22 cellular contexts compared by ENCODE assay signal in the genomic region with DNA sequence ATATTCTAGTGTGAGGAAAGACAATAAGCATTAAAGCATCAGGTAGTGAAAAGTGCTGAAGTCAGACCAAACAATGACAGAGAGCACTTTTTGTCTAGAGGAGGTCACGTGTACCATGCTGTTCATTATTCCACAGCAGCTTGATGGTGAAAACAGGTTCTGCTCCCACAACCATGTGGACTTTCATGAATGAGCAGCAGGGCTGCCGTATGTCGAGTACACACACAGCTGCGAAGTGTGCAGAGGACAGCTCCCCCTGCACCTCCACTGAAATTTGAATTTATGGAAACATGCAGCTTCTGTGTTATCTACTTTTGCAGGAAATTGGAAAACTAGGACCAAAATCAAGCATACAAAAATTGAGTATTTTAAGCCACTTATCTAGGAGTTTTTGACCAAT.
DNase-seq lines count a peak whose midpoint lies in the region; ATAC-seq and TF ChIP-seq lines count a peak whose summit lies in the region.
"Had no signal": no experiment of that assay in that cellular context is flagged by ENCODE, and none has a peak within 500 bp of the region (broad histone marks: within the 10 kb centered on the region; RNA-seq: fewer than 3 reads in every experiment).

No MANE protein-coding gene starts in this region.

- TF ChIP-seq CTCF in MM.1S (IDR thresholded peaks at IDR 0.05; ENCODE audit: low read length): no peak

- in situ Hi-C loops in ACHN (cut with HindIII; ENCODE audit: low pct_ligation_motif_present, low pct_unique_long_range_greater_than_20kb, low sequenced_read_pairs): no loop called here

- ATAC-seq in HG02623 (IDR thresholded peaks at IDR 0.05; ENCODE audit: unreplicated experiment) (no peak), HG02610 (IDR thresholded peaks at IDR 0.05; ENCODE audit: unreplicated experiment) (no peak)
- ATAC-seq: activated naive CD8-positive, alpha-beta T cell treated with anti-CD3 and anti-CD28 coated beads, Interleukin-2, amount 50 U/mL, for 24 hours; effector memory CD8-positive, alpha-beta T cell; gastroesophageal sphincter; psoas muscle had no signal

- no peaks in the 10 kb centered on the region for H3K9me3 ChIP-seq in MM.1S (replicated peaks; ENCODE audit: insufficient read depth, low read length)
- H3K9me3 ChIP-seq: gastroesophageal sphincter, neutrophil, psoas muscle had no signal

- H3K4me1 ChIP-seq in MM.1S (ENCODE audit: low read length): peaks cover 22% of the 10 kb centered on the region
- H3K4me1 ChIP-seq: gastroesophageal sphincter, psoas muscle had no signal

- no peak overlapping the region for H3K27ac ChIP-seq in MM.1S (ENCODE audit: low read length)
- H3K27ac ChIP-seq: gastroesophageal sphincter, neutrophil, psoas muscle, SK-N-MC had no signal

- H2AFZ ChIP-seq in MM.1S (ENCODE audit: low read length): no peak overlapping the region

- no peak overlapping the region for H3K4me3 ChIP-seq in MM.1S (ENCODE audit: low read length)
- H3K4me3 ChIP-seq: gastroesophageal sphincter, psoas muscle, SK-N-MC had no signal

- H3K36me3 ChIP-seq in MM.1S (replicated peaks; ENCODE audit: insufficient read depth, low read length): no peaks in the 10 kb centered on the region
- H3K36me3 ChIP-seq: gastroesophageal sphincter, neutrophil had no signal

- H3K79me2 ChIP-seq in MM.1S (ENCODE audit: low read length): no peaks in the 10 kb centered on the region

- H3K9me2 ChIP-seq in MM.1S (replicated peaks; ENCODE audit: insufficient read depth, low read length): no peaks in the 10 kb centered on the region

- H3F3A ChIP-seq in MM.1S (ENCODE audit: insufficient read depth, low read length): peaks cover 4% of the 10 kb centered on the region; the same call in 1 of the 2 replicates

- no peak overlapping the region for H3K9ac ChIP-seq in MM.1S (ENCODE audit: low read length)

- H4K20me1 ChIP-seq in MM.1S (ENCODE audit: insufficient read depth, low read length): peaks cover 6% of the 10 kb centered on the region; the same call in 1 of the 2 replicates

- H3K27me3 ChIP-seq in MM.1S (replicated peaks; ENCODE audit: insufficient read depth, low read length): peaks cover 25% of the 10 kb centered on the region
- H3K27me3 ChIP-seq: gastroesophageal sphincter, neutrophil had no signal

- DNase-seq in ACHN: peak; percentile 44
- no peak for DNase-seq in MM.1S
- peak; percentile 45 for DNase-seq in cerebellum (ENCODE audit: low spot score)
- DNase-seq in medulla oblongata (ENCODE audit: extremely low spot score): peak; percentile 64
- no peak for DNase-seq in HuH-7.5 (ENCODE audit: low spot score)
- no peak for DNase-seq in COR-L47 (lab: John Stamatoyannopoulos, UW)
- DNase-seq: activated CD4-positive, alpha-beta T cell treated with anti-CD3 and anti-CD28 coated beads for 1 hour; activated gamma-delta T cell; activated naive CD8-positive, alpha-beta T cell treated with anti-CD3 and anti-CD28 coated beads, Interleukin-2, amount 50 U/mL, for 24 hours; effector memory CD8-positive, alpha-beta T cell; HCEC 1CT; IMR-90; islet precursor cell; NCI-H1105; NCI-H2171; NCI-H524; psoas muscle had no signal

- peak overlapping the region; percentile 29; the same call in 1 of the 2 replicates for H3K4me2 ChIP-seq in MM.1S (ENCODE audit: low read depth, low read length)

Comparison
In these comparisons a context has a peak if more than half of its experiments do, and no peak if none do; other contexts are left out.
1. DNase-seq: peak in ACHN (single experiment), cerebellum (single experiment) and medulla oblongata (single experiment); none in MM.1S (single experiment), HuH-7.5 (single experiment) and COR-L47 (single experiment).